ENCODE assay signal across 2 cellular contexts in genomic region chr3:130728037-130728436, GRCh38.
TF ChIP-seq lines count a peak whose summit lies in the region.

No MANE protein-coding gene starts in this region.

TF ChIP-seq in liver, 16 proteins besides CTCF, POLR2A, EP300 and RAD21:
- TF ChIP-seq, protein P1, sequence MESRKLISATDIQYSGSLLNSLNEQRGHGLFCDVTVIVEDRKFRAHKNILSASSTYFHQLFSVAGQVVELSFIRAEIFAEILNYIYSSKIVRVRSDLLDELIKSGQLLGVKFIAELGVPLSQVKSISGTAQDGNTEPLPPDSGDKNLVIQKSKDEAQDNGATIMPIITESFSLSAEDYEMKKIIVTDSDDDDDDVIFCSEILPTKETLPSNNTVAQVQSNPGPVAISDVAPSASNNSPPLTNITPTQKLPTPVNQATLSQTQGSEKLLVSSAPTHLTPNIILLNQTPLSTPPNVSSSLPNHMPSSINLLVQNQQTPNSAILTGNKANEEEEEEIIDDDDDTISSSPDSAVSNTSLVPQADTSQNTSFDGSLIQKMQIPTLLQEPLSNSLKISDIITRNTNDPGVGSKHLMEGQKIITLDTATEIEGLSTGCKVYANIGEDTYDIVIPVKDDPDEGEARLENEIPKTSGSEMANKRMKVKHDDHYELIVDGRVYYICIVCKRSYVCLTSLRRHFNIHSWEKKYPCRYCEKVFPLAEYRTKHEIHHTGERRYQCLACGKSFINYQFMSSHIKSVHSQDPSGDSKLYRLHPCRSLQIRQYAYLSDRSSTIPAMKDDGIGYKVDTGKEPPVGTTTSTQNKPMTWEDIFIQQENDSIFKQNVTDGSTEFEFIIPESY (IDR thresholded peaks at IDR 0.05), result no peak
- TF ChIP-seq SP1 (IDR thresholded peaks at IDR 0.05) (no peak), HNF4A (conservative IDR thresholded peaks at IDR 0.05) (no peak), HNF4G (IDR thresholded peaks at IDR 0.05) (no peak)

TF ChIP-seq in HepG2, 621 proteins besides CTCF, POLR2A, EP300 and RAD21:
- TF ChIP-seq, protein P2, sequence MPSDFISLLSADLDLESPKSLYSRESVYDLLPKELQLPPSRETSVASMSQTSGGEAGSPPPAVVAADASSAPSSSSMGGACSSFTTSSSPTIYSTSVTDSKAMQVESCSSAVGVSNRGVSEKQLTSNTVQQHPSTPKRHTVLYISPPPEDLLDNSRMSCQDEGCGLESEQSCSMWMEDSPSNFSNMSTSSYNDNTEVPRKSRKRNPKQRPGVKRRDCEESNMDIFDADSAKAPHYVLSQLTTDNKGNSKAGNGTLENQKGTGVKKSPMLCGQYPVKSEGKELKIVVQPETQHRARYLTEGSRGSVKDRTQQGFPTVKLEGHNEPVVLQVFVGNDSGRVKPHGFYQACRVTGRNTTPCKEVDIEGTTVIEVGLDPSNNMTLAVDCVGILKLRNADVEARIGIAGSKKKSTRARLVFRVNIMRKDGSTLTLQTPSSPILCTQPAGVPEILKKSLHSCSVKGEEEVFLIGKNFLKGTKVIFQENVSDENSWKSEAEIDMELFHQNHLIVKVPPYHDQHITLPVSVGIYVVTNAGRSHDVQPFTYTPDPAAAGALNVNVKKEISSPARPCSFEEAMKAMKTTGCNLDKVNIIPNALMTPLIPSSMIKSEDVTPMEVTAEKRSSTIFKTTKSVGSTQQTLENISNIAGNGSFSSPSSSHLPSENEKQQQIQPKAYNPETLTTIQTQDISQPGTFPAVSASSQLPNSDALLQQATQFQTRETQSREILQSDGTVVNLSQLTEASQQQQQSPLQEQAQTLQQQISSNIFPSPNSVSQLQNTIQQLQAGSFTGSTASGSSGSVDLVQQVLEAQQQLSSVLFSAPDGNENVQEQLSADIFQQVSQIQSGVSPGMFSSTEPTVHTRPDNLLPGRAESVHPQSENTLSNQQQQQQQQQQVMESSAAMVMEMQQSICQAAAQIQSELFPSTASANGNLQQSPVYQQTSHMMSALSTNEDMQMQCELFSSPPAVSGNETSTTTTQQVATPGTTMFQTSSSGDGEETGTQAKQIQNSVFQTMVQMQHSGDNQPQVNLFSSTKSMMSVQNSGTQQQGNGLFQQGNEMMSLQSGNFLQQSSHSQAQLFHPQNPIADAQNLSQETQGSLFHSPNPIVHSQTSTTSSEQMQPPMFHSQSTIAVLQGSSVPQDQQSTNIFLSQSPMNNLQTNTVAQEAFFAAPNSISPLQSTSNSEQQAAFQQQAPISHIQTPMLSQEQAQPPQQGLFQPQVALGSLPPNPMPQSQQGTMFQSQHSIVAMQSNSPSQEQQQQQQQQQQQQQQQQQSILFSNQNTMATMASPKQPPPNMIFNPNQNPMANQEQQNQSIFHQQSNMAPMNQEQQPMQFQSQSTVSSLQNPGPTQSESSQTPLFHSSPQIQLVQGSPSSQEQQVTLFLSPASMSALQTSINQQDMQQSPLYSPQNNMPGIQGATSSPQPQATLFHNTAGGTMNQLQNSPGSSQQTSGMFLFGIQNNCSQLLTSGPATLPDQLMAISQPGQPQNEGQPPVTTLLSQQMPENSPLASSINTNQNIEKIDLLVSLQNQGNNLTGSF (CRISPR knock-in tag; IDR thresholded peaks at IDR 0.05), result no peak
- no peak for TF ChIP-seq ZNF672 (CRISPR knock-in tag; IDR thresholded peaks at IDR 0.05)
- no peak for TF ChIP-seq IRF2 (CRISPR knock-in tag; IDR thresholded peaks at IDR 0.05)
- no peak for TF ChIP-seq ZNF615 (CRISPR knock-in tag; IDR thresholded peaks at IDR 0.05; ENCODE audit: borderline replicate concordance)
- TF ChIP-seq NFIB (CRISPR knock-in tag; IDR thresholded peaks at IDR 0.05; ENCODE audit: borderline replicate concordance), result no peak
- no peak for TF ChIP-seq ZNF207 (IDR thresholded peaks at IDR 0.05; ENCODE audit: borderline replicate concordance)
- TF ChIP-seq RERE (CRISPR knock-in tag; IDR thresholded peaks at IDR 0.05; ENCODE audit: low read depth), result no peak
- TF ChIP-seq ZNF263 (CRISPR knock-in tag; IDR thresholded peaks at IDR 0.05), result no peak
- no peak for TF ChIP-seq ZFP90 (CRISPR knock-in tag; IDR thresholded peaks at IDR 0.05; ENCODE audit: borderline replicate concordance)
- no peak for TF ChIP-seq ZSCAN12 (CRISPR knock-in tag; IDR thresholded peaks at IDR 0.05)
- TF ChIP-seq AKAP8 (CRISPR knock-in tag; IDR thresholded peaks at IDR 0.05), result no peak
- TF ChIP-seq NFATC3 (CRISPR knock-in tag; IDR thresholded peaks at IDR 0.05), result no peak
- TF ChIP-seq ZNF713 (CRISPR knock-in tag; IDR thresholded peaks at IDR 0.05), result no peak
- no peak for TF ChIP-seq ATRX (CRISPR knock-in tag; IDR thresholded peaks at IDR 0.05; ENCODE audit: borderline replicate concordance)
- no peak for TF ChIP-seq LCORL (IDR thresholded peaks at IDR 0.05)
- no peak for TF ChIP-seq LCORL (CRISPR knock-in tag; IDR thresholded peaks at IDR 0.05)
- no peak for TF ChIP-seq CENPT (CRISPR knock-in tag; IDR thresholded peaks at IDR 0.05; ENCODE audit: low read depth)
- no peak for TF ChIP-seq MYNN (CRISPR knock-in tag; IDR thresholded peaks at IDR 0.05; ENCODE audit: low read depth)
- TF ChIP-seq UBTF (CRISPR knock-in tag; IDR thresholded peaks at IDR 0.05), result no peak
- TF ChIP-seq, protein P3, sequence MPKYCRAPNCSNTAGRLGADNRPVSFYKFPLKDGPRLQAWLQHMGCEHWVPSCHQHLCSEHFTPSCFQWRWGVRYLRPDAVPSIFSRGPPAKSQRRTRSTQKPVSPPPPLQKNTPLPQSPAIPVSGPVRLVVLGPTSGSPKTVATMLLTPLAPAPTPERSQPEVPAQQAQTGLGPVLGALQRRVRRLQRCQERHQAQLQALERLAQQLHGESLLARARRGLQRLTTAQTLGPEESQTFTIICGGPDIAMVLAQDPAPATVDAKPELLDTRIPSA (CRISPR knock-in tag; IDR thresholded peaks at IDR 0.05; ENCODE audit: borderline replicate concordance), result no peak
